Comparison of ENCODE assay signal across 8 cellular contexts in genomic region chr20:33731693-33732165, GRCh38. TPM values are rescaled to one million over a fixed set of nuclear protein-coding genes. Genes with fewer than 3 reads are reported as not detected.
A peak's percentile ranks its signal among the peaks of the same experiment; 100 is the strongest.
DNase-seq lines count a peak whose midpoint lies in the region; ATAC-seq and TF ChIP-seq lines count a peak whose summit lies in the region.

TSS of gene ZNF341 (plus strand) at chr20:33731996. CDS start at chr20:33732022, 26 bp downstream.

- H3K36me3 ChIP-seq in ectodermal cell (ENCODE audit: control insufficient read depth, insufficient read depth, low read length) = no peaks in the 10 kb centered on the region

- TF ChIP-seq CTCF in C4-2B (conservative IDR thresholded peaks at IDR 0.05) = peak; percentile 97

- peak; percentile 98 for DNase-seq in NCI-H69 (lab: John Stamatoyannopoulos, UW)
- peak; percentile 82 to 88 for DNase-seq in activated CD4-positive, alpha-beta T cell treated with anti-CD3 and anti-CD28 coated beads, Interleukin-2, amount 50 U/mL, for 4 hours
- DNase-seq in middle frontal gyrus (ENCODE audit: extremely low spot score, low spot score) = peak; percentile 74
- DNase-seq in stimulated activated CD8-positive, alpha-beta memory T cell treated with anti-CD3 and anti-CD28 coated beads, Interleukin-15, amount 100 ng/mL, for 48 hours (ENCODE audit: low read depth in 2 of 2) = peak; percentile 79 to 84

- no peaks in the 10 kb centered on the region for H3K9me3 ChIP-seq in ectodermal cell (ENCODE audit: control insufficient read depth, low read length)

- peak; percentile 73 for ATAC-seq in GM19351 (IDR thresholded peaks at IDR 0.05; ENCODE audit: unreplicated experiment)
- ATAC-seq in HG03457 (IDR thresholded peaks at IDR 0.05; ENCODE audit: unreplicated experiment) = peak; percentile 64

- WGBS in ectodermal cell, 2 experiments = 7% methylated on average over 57 of the region's 57 CpGs

- peak within 1 kb of the TSS; percentile 44 for H3K4me3 ChIP-seq in ectodermal cell (ENCODE audit: insufficient read depth, low read depth, low read length)

- no peaks in the 10 kb centered on the region for H3K27me3 ChIP-seq in ectodermal cell (ENCODE audit: control insufficient read depth, insufficient read depth, low read length, poor library complexity, severe bottlenecking)

- H3K4me1 ChIP-seq in ectodermal cell (ENCODE audit: control insufficient read depth, insufficient read depth, low read length) = peaks cover 4% of the 10 kb centered on the region

- peak within 1 kb of the TSS; percentile 93 for H3K27ac ChIP-seq in C4-2B
- H3K27ac ChIP-seq in ectodermal cell (ENCODE audit: insufficient read depth, low read depth, low read length, poor library complexity, severe bottlenecking) = peak within 1 kb of the TSS; percentile 74

RNA-seq across cellular contexts. Expression of gene ZNF341, which starts in this region (rescaled TPM):
- 4.0 TPM for polyA plus RNA-seq in ectodermal cell (2013, experiment 1 of 4)
- 3.6 TPM for polyA plus RNA-seq in ectodermal cell (2013, experiment 2 of 4)
- polyA plus RNA-seq in ectodermal cell (2013, experiment 3 of 4) = 3.5 TPM
- 3.4 TPM for polyA plus RNA-seq in ectodermal cell (2013, experiment 4 of 4)

Comparison
In these comparisons a context has a peak if more than half of its experiments do, and no peak if none do; other contexts are left out.
1. Peak in every context shown above with its lines: DNase-seq, ATAC-seq, H3K4me3 ChIP-seq and H3K27ac ChIP-seq.